ENCODE assay signal across 25 cellular contexts in the genomic region with DNA sequence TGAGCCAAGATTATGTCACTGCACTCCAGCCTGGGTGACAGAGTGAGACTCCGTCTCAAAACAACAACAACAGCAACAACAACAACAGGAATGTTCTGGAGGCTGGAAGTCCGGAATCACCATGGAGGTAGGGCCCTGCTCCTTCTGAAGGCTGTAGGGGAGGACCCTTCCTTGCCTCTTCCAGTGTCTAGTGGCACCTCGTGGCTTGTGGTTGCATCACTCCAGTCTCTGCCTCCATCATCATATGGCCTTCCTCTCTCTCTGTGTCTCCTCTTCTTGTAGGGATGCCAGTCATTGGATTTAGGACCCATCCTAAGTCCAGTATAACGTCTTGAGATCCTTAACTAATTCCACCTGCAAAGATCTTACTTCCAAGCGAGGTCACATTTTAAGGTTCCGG. TPM values are rescaled to one million over a fixed set of nuclear protein-coding genes. Genes with fewer than 3 reads are reported as not detected.
"Had no signal": no experiment of that assay in that cellular context is flagged by ENCODE, and none has a peak within 500 bp of the region (broad histone marks: within the 10 kb centered on the region; RNA-seq: fewer than 3 reads in every experiment).

No MANE protein-coding gene starts in this region.

- H3K36me3 ChIP-seq: left lung, neural progenitor cell, prostate gland, transverse colon, uterus had no signal

- H3K27me3 ChIP-seq: foreskin keratinocyte, hepatocyte, left lung, neural progenitor cell, spleen, transverse colon, uterus had no signal

- H3K4me1 ChIP-seq: foreskin keratinocyte, left lung, neural progenitor cell, prostate gland, spleen, uterus had no signal

- DNase-seq: activated CD4-positive, alpha-beta memory T cell treated with anti-CD3 and anti-CD28 coated beads for 36 hours; activated CD4-positive, alpha-beta T cell treated with anti-CD3 and anti-CD28 coated beads for 4 hours; activated CD4-positive, CD25-positive, alpha-beta regulatory T cell; activated naive CD4-positive, alpha-beta T cell treated with Interleukin-2 at 50 U/mL for 16 hours; activated naive CD8-positive, alpha-beta T cell treated with anti-CD3 and anti-CD28 coated beads for 36 hours; activated T-cell treated with anti-CD3 and anti-CD28 coated beads, Interleukin-2, amount 50 U/mL, for 48 hours; dermis blood vessel endothelial cell; effector memory CD4-positive, alpha-beta T cell; foreskin keratinocyte; immature natural killer cell; naive thymus-derived CD8-positive, alpha-beta T cell; spleen; stimulated activated CD4-positive, alpha-beta T cell treated with anti-CD3 and anti-CD28 coated beads, Interleukin-4, amount 100 ng/mL, for 1 hour; stimulated activated naive CD4-positive, alpha-beta T cell; T-helper 9 cell; transverse colon; uterus had no signal

- H3K4me3 ChIP-seq: hepatocyte, left lung, lung, neural progenitor cell, prostate gland, spleen, transverse colon, uterus had no signal

- FAIRE-seq: bronchial epithelial cell had no signal

- H3K27ac ChIP-seq: foreskin keratinocyte, hepatocyte, left lung, neural progenitor cell, prostate gland, spleen, transverse colon, uterus had no signal

- H3K9me3 ChIP-seq: left lung, prostate gland, spleen, transverse colon, uterus had no signal

- ATAC-seq: foreskin keratinocyte; naive thymus-derived CD8-positive, alpha-beta T cell had no signal

RNA-seq across cellular contexts. Expression of a gene that starts 46.0 kb away (rescaled TPM):
- total RNA-seq: activated CD4-positive, alpha-beta memory T cell treated with anti-CD3 and anti-CD28 coated beads for 36 hours; activated naive CD8-positive, alpha-beta T cell treated with anti-CD3 and anti-CD28 coated beads for 36 hours; bronchial epithelial cell; dermis blood vessel endothelial cell; foreskin keratinocyte; naive thymus-derived CD8-positive, alpha-beta T cell; osteocyte; T-helper 1 cell treated with Interleukin-12 subunit alpha and Interleukin-12 subunit beta and Interleukin-4 antibody, amounts not matched to agents 30 ng/mL and 1 ng/mL, for 36 hours had no signal
- polyA plus RNA-seq: foreskin keratinocyte; immature natural killer cell; naive thymus-derived CD8-positive, alpha-beta T cell had no signal
